In the genomic region with DNA sequence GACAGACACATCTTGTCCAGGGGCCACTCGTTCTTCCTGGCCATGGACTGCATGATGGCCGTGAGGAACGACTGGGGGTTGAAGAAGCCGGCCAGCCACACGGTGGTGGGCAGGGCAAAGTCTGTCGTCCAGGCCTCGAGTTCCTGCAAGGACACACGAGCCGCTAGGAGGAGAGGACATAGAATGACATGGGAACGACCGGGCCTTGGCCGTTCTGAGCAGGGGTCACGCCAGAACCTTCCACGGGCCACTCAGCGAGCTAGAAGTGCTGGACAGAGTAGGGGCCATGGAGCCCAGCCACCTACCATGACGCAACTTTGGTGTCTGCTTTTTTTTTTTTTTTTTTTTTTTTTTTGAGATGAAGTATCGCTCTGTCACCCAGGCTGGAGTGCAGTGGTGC, we compare ENCODE assay signal across 15 cellular contexts. TPM values are rescaled to one million over a fixed set of nuclear protein-coding genes. Genes with fewer than 3 reads are reported as not detected.
DNase-seq lines count a peak whose midpoint lies in the region; ATAC-seq and TF ChIP-seq lines count a peak whose summit lies in the region.
"Had no signal": no experiment of that assay in that cellular context is flagged by ENCODE, and none has a peak within 500 bp of the region (broad histone marks: within the 10 kb centered on the region; RNA-seq: fewer than 3 reads in every experiment).

No MANE protein-coding gene starts in this region.

- H3K27ac ChIP-seq in right cardiac atrium (ENCODE audit: low read length) (no peak overlapping the region), cingulate gyrus (ENCODE audit: low read depth, low read length) (peak overlapping the region; percentile 1), aorta (ENCODE audit: low read depth in 1 of 2, low read length in 2 of 2) (no peak overlapping the region)
- H3K27ac ChIP-seq: SJCRH30 had no signal

- no peaks in the 10 kb centered on the region for H3K9me3 ChIP-seq in right cardiac atrium (ENCODE audit: control insufficient read depth, low read length)
- no peaks in the 10 kb centered on the region for H3K9me3 ChIP-seq in aorta (ENCODE audit: control insufficient read depth, low read length)
- H3K9me3 ChIP-seq: SJCRH30 had no signal

- H3K4me3 ChIP-seq in right cardiac atrium (ENCODE audit: low read length), result no peak overlapping the region
- no peak overlapping the region for H3K4me3 ChIP-seq in aorta (ENCODE audit: low read length in 2 of 2)
- H3K4me3 ChIP-seq: SJCRH30 had no signal

- CTCF ChIA-PET in activated CD4-positive, alpha-beta T cell treated with anti-CD3 and anti-CD28 coated beads for 36 hours (lab: Charles Lee), result interaction anchor here (0.6 to 2.2 kb wide), 4 partner anchors 10 to 292 kb away, joined by 3 to 5 read pairs (median 3); no protein-coding TSS in a partner anchor

- H3K36me3 ChIP-seq in aorta (ENCODE audit: control insufficient read depth in 1 of 2, insufficient read depth in 2 of 2, low read length in 1 of 2), result peaks cover 0 to 5% of the 10 kb centered on the region in 2 donors

- H3K4me1 Mint-ChIP-seq in nephron progenitor cell, result peaks cover 62% of the 10 kb centered on the region
- peaks cover 20% of the 10 kb centered on the region for H3K4me1 Mint-ChIP-seq in activated CD4-positive, alpha-beta T cell treated with anti-CD3 and anti-CD28 coated beads for 36 hours

- H3K36me3 Mint-ChIP-seq in nephron progenitor cell (ENCODE audit: low read depth), result peaks cover 39% of the 10 kb centered on the region
- H3K36me3 Mint-ChIP-seq in activated CD4-positive, alpha-beta T cell treated with anti-CD3 and anti-CD28 coated beads for 36 hours (ENCODE audit: low read depth), result peaks cover 48% of the 10 kb centered on the region

- WGBS in right cardiac atrium, result 74% methylated on average over 17 of the region's 17 CpGs
- 82 to 84% methylated on average over 17 of the region's 17 CpGs for WGBS in aorta, 2 donors

- no peak for TF ChIP-seq CTCF in nephron progenitor cell (IDR thresholded peaks at IDR 0.05)

- ATAC-seq in right cardiac atrium, result peak; percentile 17 to 24
- peak; percentile 58 for ATAC-seq in aorta (ENCODE audit: low FRiP score)
- ATAC-seq in activated CD4-positive, alpha-beta T cell treated with anti-CD3 and anti-CD28 coated beads for 36 hours, result no peak

- peak; percentile 61 to 75 (median 69) for DNase-seq in right cardiac atrium
- no peak for DNase-seq in cardiac septum (ENCODE audit: low spot score)
- no peak for DNase-seq in nephron progenitor cell
- DNase-seq in aorta, result no peak
- no peak for DNase-seq in T-helper 1 cell
- DNase-seq in DMS114 treated with DMSO at 0.1 percent for 48 hours (lab: John Stamatoyannopoulos, UW; ENCODE audit: unreplicated experiment), result no peak
- no peak for DNase-seq in activated CD4-positive, alpha-beta T cell treated with anti-CD3 and anti-CD28 coated beads for 36 hours
- DNase-seq: ACHN; CD4-positive, alpha-beta T cell; DMS53; NCI-H187; NCI-H345; NCI-H526; SJCRH30 had no signal

- no peaks in the 10 kb centered on the region for H3K27me3 ChIP-seq in right cardiac atrium (ENCODE audit: control insufficient read depth, insufficient read depth)
- no peaks in the 10 kb centered on the region for H3K27me3 ChIP-seq in aorta (ENCODE audit: control insufficient read depth in 1 of 2, insufficient read depth in 2 of 2, low read length in 1 of 2)
- H3K27me3 ChIP-seq: SJCRH30 had no signal

- no peak overlapping the region for H3K4me3 Mint-ChIP-seq in nephron progenitor cell
- H3K4me3 Mint-ChIP-seq in activated CD4-positive, alpha-beta T cell treated with anti-CD3 and anti-CD28 coated beads for 36 hours, result no peak overlapping the region
- H3K4me3 Mint-ChIP-seq: CD4-positive, alpha-beta T cell had no signal

- H3K27me3 Mint-ChIP-seq in nephron progenitor cell (ENCODE audit: low read depth, poor library complexity), result no peaks in the 10 kb centered on the region
- no peaks in the 10 kb centered on the region for H3K27me3 Mint-ChIP-seq in activated CD4-positive, alpha-beta T cell treated with anti-CD3 and anti-CD28 coated beads for 36 hours
- H3K27me3 Mint-ChIP-seq: CD4-positive, alpha-beta T cell had no signal

- intact Hi-C loops in right cardiac atrium (cut with DNase I) (loop anchor here in 2 of 4 donors (2.0 to 10.0 kb wide), 2 partner anchors 171 to 177 kb away; no protein-coding TSS in a partner anchor), cardiac septum (cut with DNase I) (no loop called here), aorta (cut with DNase I) (loop anchor here in 1 of 2 donors (10.0 kb wide), 1 partner anchor 311 kb away; no protein-coding TSS in a partner anchor)
- intact Hi-C loops in activated CD4-positive, alpha-beta T cell treated with anti-CD3 and anti-CD28 coated beads for 36 hours (cut with DNase I, micrococcal nuclease), result no loop called here

- H3K27ac Mint-ChIP-seq in nephron progenitor cell, result peak overlapping the region; percentile 80
- no peak overlapping the region for H3K27ac Mint-ChIP-seq in activated CD4-positive, alpha-beta T cell treated with anti-CD3 and anti-CD28 coated beads for 36 hours
- H3K27ac Mint-ChIP-seq: CD4-positive, alpha-beta T cell had no signal

- POLR2A ChIA-PET in activated CD4-positive, alpha-beta T cell treated with anti-CD3 and anti-CD28 coated beads for 36 hours (lab: Charles Lee), result no interaction called here

- no peaks in the 10 kb centered on the region for H3K9me3 Mint-ChIP-seq in nephron progenitor cell
- H3K9me3 Mint-ChIP-seq in activated CD4-positive, alpha-beta T cell treated with anti-CD3 and anti-CD28 coated beads for 36 hours (ENCODE audit: low read depth), result no peaks in the 10 kb centered on the region
- H3K9me3 Mint-ChIP-seq: CD4-positive, alpha-beta T cell had no signal

- H3K4me1 ChIP-seq in right cardiac atrium (ENCODE audit: control insufficient read depth, insufficient read depth, low read length) (peaks cover 6% of the 10 kb centered on the region), aorta (ENCODE audit: control insufficient read depth in 1 of 2, insufficient read depth in 2 of 2, low read length in 2 of 2) (no peaks in the 10 kb centered on the region)

RNA-seq across cellular contexts. Expression of gene PGS1, which starts 47.0 kb away (rescaled TPM):
- total RNA-seq in right cardiac atrium, result 10 to 100 TPM; 20.2 to 22.2 (median 20.8) TPM
- 13.9 TPM for polyA plus RNA-seq in right cardiac atrium
- 22.1 TPM for total RNA-seq in cardiac septum
- total RNA-seq in aorta, result 10 to 100 TPM; 46.5 to 67.0 TPM
- 10 to 100 TPM in 1 of 2 donors, 1 to 10 TPM in 1; 9.9 to 30.3 TPM for polyA plus RNA-seq in aorta
- total RNA-seq in activated CD4-positive, alpha-beta T cell treated with anti-CD3 and anti-CD28 coated beads for 36 hours, result 10 to 100 TPM; 73.3 to 75.0 TPM

Comparison
In these comparisons a context has a peak if more than half of its experiments do, and no peak if none do; other contexts are left out.
1. DNase-seq: peak in right cardiac atrium (3 of 3); none in cardiac septum (single experiment), nephron progenitor cell (single experiment), aorta (0 of 2), T-helper 1 cell (0 of 5), DMS114 treated with DMSO at 0.1 percent for 48 hours (single experiment) and activated CD4-positive, alpha-beta T cell treated with anti-CD3 and anti-CD28 coated beads for 36 hours (single experiment).